Comparison of ENCODE assay signal across 14 cellular contexts in the genomic region with DNA sequence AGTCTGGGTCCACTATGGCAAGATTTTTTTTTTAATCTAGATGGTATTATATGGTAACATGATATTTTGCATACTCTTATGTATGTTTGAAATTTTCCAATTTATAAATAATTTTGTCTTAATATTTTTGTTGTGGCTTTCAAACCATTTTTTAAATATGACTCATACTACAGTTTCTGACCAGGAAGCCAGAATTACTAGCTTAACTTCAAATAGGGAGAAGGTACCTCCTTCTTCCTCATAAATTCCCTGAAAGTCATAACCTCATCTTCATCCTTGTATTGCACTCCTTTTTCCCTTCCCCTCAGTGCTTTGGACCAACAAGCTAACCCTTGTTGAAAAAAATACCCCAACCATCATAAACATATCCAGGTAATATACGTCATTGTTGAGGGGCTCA. TPM values are rescaled to one million over a fixed set of nuclear protein-coding genes. Genes with fewer than 3 reads are reported as not detected.
DNase-seq lines count a peak whose midpoint lies in the region; FAIRE-seq and TF ChIP-seq lines count a peak whose summit lies in the region.
"Had no signal": no experiment of that assay in that cellular context is flagged by ENCODE, and none has a peak within 500 bp of the region (broad histone marks: within the 10 kb centered on the region; RNA-seq: fewer than 3 reads in every experiment).

No MANE protein-coding gene starts in this region.

- H3K36me3 Mint-ChIP-seq in activated T-helper 1 cell treated with anti-CD3 and anti-CD28 coated beads, Interleukin-12 subunit alpha, Interleukin-12 subunit beta, Interleukin-2, Interleukin-4 antibody, amounts not matched to agents 30 ng/mL and 10 ng/mL and 1 ng/mL, durations not matched to agents 14 hours and 24 hours and 36 hours (ENCODE audit: low read depth) = peaks cover 38% of the 10 kb centered on the region

- DNase-seq in ELR (ENCODE audit: low read depth) (peak; percentile 37), NCI-H226 (peak; percentile 34), bronchial epithelial cell (ENCODE audit: low read depth) (peak; percentile 45), iris pigment epithelial cell (ENCODE audit: low read depth) (peak; percentile 1), right atrium auricular region (ENCODE audit: low spot score) (no peak), HK-2 (ENCODE audit: unreplicated experiment) (no peak)
- DNase-seq in activated T-helper 1 cell treated with anti-CD3 and anti-CD28 coated beads, Interleukin-12 subunit alpha, Interleukin-12 subunit beta, Interleukin-2, Interleukin-4 antibody, amounts not matched to agents 30 ng/mL and 10 ng/mL and 1 ng/mL, durations not matched to agents 14 hours and 24 hours and 36 hours (ENCODE audit: low spot score) = no peak
- DNase-seq: DMS 273 treated with DMSO at 0.1 percent for 48 hours, NCI-H1436, NCI-H2081, NCI-H526 had no signal

- intact Hi-C loops in activated T-helper 1 cell treated with anti-CD3 and anti-CD28 coated beads, Interleukin-12 subunit alpha, Interleukin-12 subunit beta, Interleukin-2, Interleukin-4 antibody, amounts not matched to agents 30 ng/mL and 10 ng/mL and 1 ng/mL, durations not matched to agents 14 hours and 24 hours and 36 hours (cut with micrococcal nuclease) = no loop called here

- H3K27ac ChIP-seq in right atrium auricular region = no peak overlapping the region
- H3K27ac ChIP-seq: SK-N-MC had no signal

- no peaks in the 10 kb centered on the region for H3K9me3 Mint-ChIP-seq in activated T-helper 1 cell treated with anti-CD3 and anti-CD28 coated beads, Interleukin-12 subunit alpha, Interleukin-12 subunit beta, Interleukin-2, Interleukin-4 antibody, amounts not matched to agents 30 ng/mL and 10 ng/mL and 1 ng/mL, durations not matched to agents 14 hours and 24 hours and 36 hours

- H3K36me3 ChIP-seq in bronchial epithelial cell (ENCODE audit: control insufficient read depth, insufficient read depth, low read length) (peaks cover 1% of the 10 kb centered on the region), right atrium auricular region (no peaks in the 10 kb centered on the region)
- H3K36me3 ChIP-seq: HAP-1 had no signal

- no peaks in the 10 kb centered on the region for H3K27me3 ChIP-seq in bronchial epithelial cell (ENCODE audit: control insufficient read depth, insufficient read depth, low read length)
- no peaks in the 10 kb centered on the region for H3K27me3 ChIP-seq in right atrium auricular region

- no peak for FAIRE-seq in bronchial epithelial cell (lab: Jason Lieb, UNC)

- no peaks in the 10 kb centered on the region for H3K9me3 ChIP-seq in right atrium auricular region
- H3K9me3 ChIP-seq: HAP-1 had no signal

- no peak overlapping the region for H3K4me3 Mint-ChIP-seq in activated T-helper 1 cell treated with anti-CD3 and anti-CD28 coated beads, Interleukin-12 subunit alpha, Interleukin-12 subunit beta, Interleukin-2, Interleukin-4 antibody, amounts not matched to agents 30 ng/mL and 10 ng/mL and 1 ng/mL, durations not matched to agents 14 hours and 24 hours and 36 hours

- TF ChIP-seq CTCF in bronchial epithelial cell (IDR thresholded peaks at IDR 0.05; ENCODE audit: insufficient read depth, low read length, severe bottlenecking) (no peak), right atrium auricular region (IDR thresholded peaks at IDR 0.05) (no peak)

- no peaks in the 10 kb centered on the region for H3K27me3 Mint-ChIP-seq in activated T-helper 1 cell treated with anti-CD3 and anti-CD28 coated beads, Interleukin-12 subunit alpha, Interleukin-12 subunit beta, Interleukin-2, Interleukin-4 antibody, amounts not matched to agents 30 ng/mL and 10 ng/mL and 1 ng/mL, durations not matched to agents 14 hours and 24 hours and 36 hours (ENCODE audit: insufficient read depth)

- H3K4me1 ChIP-seq in right atrium auricular region = no peaks in the 10 kb centered on the region
- H3K4me1 ChIP-seq: HAP-1 had no signal

- H3K27ac Mint-ChIP-seq in activated T-helper 1 cell treated with anti-CD3 and anti-CD28 coated beads, Interleukin-12 subunit alpha, Interleukin-12 subunit beta, Interleukin-2, Interleukin-4 antibody, amounts not matched to agents 30 ng/mL and 10 ng/mL and 1 ng/mL, durations not matched to agents 14 hours and 24 hours and 36 hours = no peak overlapping the region

- peaks cover 59% of the 10 kb centered on the region for H3K4me1 Mint-ChIP-seq in activated T-helper 1 cell treated with anti-CD3 and anti-CD28 coated beads, Interleukin-12 subunit alpha, Interleukin-12 subunit beta, Interleukin-2, Interleukin-4 antibody, amounts not matched to agents 30 ng/mL and 10 ng/mL and 1 ng/mL, durations not matched to agents 14 hours and 24 hours and 36 hours (ENCODE audit: low read depth)

- H3K4me3 ChIP-seq in bronchial epithelial cell (ENCODE audit: low read depth, low read length) (no peak overlapping the region), right atrium auricular region (no peak overlapping the region)
- H3K4me3 ChIP-seq: HAP-1, SK-N-MC had no signal

RNA-seq across cellular contexts. Expression of a gene that starts 21.6 kb away (rescaled TPM):
- total RNA-seq in bronchial epithelial cell = 46.3 and 62.9 TPM in 2 replicates
- total RNA-seq in activated T-helper 1 cell treated with anti-CD3 and anti-CD28 coated beads, Interleukin-12 subunit alpha, Interleukin-12 subunit beta, Interleukin-2, Interleukin-4 antibody, amounts not matched to agents 30 ng/mL and 10 ng/mL and 1 ng/mL, durations not matched to agents 14 hours and 24 hours and 36 hours = 40.1 and 54.9 TPM in 2 replicates
- 10 to 100 TPM in 1 of 2 donors, 1 to 10 TPM in 1; 5.7 to 10.1 TPM for total RNA-seq in right atrium auricular region

RNA-seq across cellular contexts. Expression of a gene that starts 58.7 kb away (rescaled TPM):
- under 0.01 TPM in 2 replicates for total RNA-seq in bronchial epithelial cell
- total RNA-seq in activated T-helper 1 cell treated with anti-CD3 and anti-CD28 coated beads, Interleukin-12 subunit alpha, Interleukin-12 subunit beta, Interleukin-2, Interleukin-4 antibody, amounts not matched to agents 30 ng/mL and 10 ng/mL and 1 ng/mL, durations not matched to agents 14 hours and 24 hours and 36 hours = 0.86 and 1.0 TPM in 2 replicates
- under 1 TPM in 1 of 2 donors, not detected in 1; 0.16 TPM for total RNA-seq in right atrium auricular region
- total RNA-seq: Right ventricle myocardium inferior had no signal

Comparison
In these comparisons a context has a peak if more than half of its experiments do, and no peak if none do; other contexts are left out.
1. DNase-seq: peak in ELR (single experiment), NCI-H226 (single experiment), bronchial epithelial cell (single experiment) and iris pigment epithelial cell (single experiment); none in activated T-helper 1 cell treated with anti-CD3 and anti-CD28 coated beads, Interleukin-12 subunit alpha, Interleukin-12 subunit beta, Interleukin-2, Interleukin-4 antibody, amounts not matched to agents 30 ng/mL and 10 ng/mL and 1 ng/mL, durations not matched to agents 14 hours and 24 hours and 36 hours (single experiment), right atrium auricular region (single experiment) and HK-2 (single experiment).